11 cellular contexts compared by ENCODE assay signal in the genomic region with DNA sequence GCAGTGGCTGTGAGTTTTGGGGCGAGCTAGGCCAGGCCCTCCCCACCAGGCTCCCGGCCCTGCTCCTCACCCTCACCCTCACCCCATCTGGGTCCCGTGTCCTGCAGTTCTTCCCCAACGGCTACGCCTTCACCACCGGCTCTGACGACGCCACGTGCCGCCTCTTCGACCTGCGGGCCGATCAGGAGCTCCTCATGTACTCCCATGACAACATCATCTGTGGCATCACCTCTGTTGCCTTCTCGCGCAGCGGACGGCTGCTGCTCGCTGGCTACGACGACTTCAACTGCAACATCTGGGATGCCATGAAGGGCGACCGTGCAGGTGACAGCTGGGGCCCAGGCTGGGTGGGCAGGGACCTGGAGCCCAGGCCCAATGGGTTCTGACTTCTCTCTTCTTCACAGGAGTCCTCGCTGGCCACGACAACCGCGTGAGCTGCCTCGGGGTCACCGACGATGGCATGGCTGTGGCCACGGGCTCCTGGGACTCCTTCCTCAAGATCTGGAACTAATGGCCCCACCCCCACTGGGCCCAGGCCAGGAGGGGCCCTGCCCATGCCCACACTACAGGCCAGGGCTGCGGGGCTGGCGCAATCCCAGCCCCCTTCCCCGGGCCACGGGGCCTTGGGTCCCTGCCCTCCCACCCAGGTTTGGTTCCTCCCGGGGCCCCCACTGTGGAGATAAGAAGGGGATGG. TPM values are rescaled to one million over a fixed set of nuclear protein-coding genes. Genes with fewer than 3 reads are reported as not detected.
DNase-seq lines count a peak whose midpoint lies in the region; ATAC-seq and TF ChIP-seq lines count a peak whose summit lies in the region.
"Had no signal": no experiment of that assay in that cellular context is flagged by ENCODE, and none has a peak within 500 bp of the region (broad histone marks: within the 10 kb centered on the region; RNA-seq: fewer than 3 reads in every experiment).

No MANE protein-coding gene starts in this region.

- ATAC-seq in RWPE2 (ENCODE audit: low read depth) (no peak), HG02852 (IDR thresholded peaks at IDR 0.05; ENCODE audit: unreplicated experiment) (no peak)
- ATAC-seq: left lung had no signal

- WGBS in sigmoid colon, 2 donors, result 85% methylated on average over 35 of the region's 35 CpGs

- peak overlapping the region; percentile 21 for H3K4me3 Mint-ChIP-seq in T-helper 1 cell treated with Interleukin-12 subunit alpha and Interleukin-12 subunit beta and Interleukin-4 antibody, amounts not matched to agents 30 μg/mL and 1 μg/mL, for 36 hours

- TF ChIP-seq EP300 in sigmoid colon (IDR thresholded peaks at IDR 0.05), result no peak

- DNase-seq in T-helper 1 cell (no peak), RWPE2 (ENCODE audit: low spot score) (no peak), erythroblast (lab: John Stamatoyannopoulos, UW) (no peak), sigmoid colon (peak; percentile 68), globus pallidus (ENCODE audit: low spot score) (no peak)
- no peak for DNase-seq in activated CD4-positive, CD25-positive, alpha-beta regulatory T cell (lab: John Stamatoyannopoulos, UW)
- DNase-seq: WERI-Rb-1 had no signal

- H3K4me3 ChIP-seq in RWPE2 (ENCODE audit: severe bottlenecking), result no peak overlapping the region
- H3K4me3 ChIP-seq in sigmoid colon, result no peak overlapping the region
- H3K4me3 ChIP-seq: left lung had no signal

- H3K4me1 Mint-ChIP-seq in T-helper 1 cell treated with Interleukin-12 subunit alpha and Interleukin-12 subunit beta and Interleukin-4 antibody, amounts not matched to agents 30 μg/mL and 1 μg/mL, for 36 hours (ENCODE audit: low read depth), result peaks cover 10% of the 10 kb centered on the region

- H3K36me3 ChIP-seq in RWPE2 (ENCODE audit: low read depth) (peaks cover 63% of the 10 kb centered on the region), sigmoid colon (peaks cover 37 to 67% (median 53%) of the 10 kb centered on the region in 4 donors)

- no peaks in the 10 kb centered on the region for H3K27me3 Mint-ChIP-seq in T-helper 1 cell treated with Interleukin-12 subunit alpha and Interleukin-12 subunit beta and Interleukin-4 antibody, amounts not matched to agents 30 μg/mL and 1 μg/mL, for 36 hours (ENCODE audit: low read depth)

- H3K27ac ChIP-seq in RWPE2 (ENCODE audit: poor library complexity, severe bottlenecking), result peak overlapping the region; percentile 6
- H3K27ac ChIP-seq in sigmoid colon, result peak overlapping the region; percentile 45 to 98 (median 67)
- H3K27ac ChIP-seq: WERI-Rb-1 had no signal

- intact Hi-C loops in sigmoid colon (cut with DNase I), result loop anchor here (5.0 kb wide), 1 partner anchor 211 kb away; no protein-coding TSS in a partner anchor

- TF ChIP-seq CTCF in RWPE2 (IDR thresholded peaks at IDR 0.05; ENCODE audit: poor library complexity, severe bottlenecking) (no peak), sigmoid colon (IDR thresholded peaks at IDR 0.05) (no peak)

- no peaks in the 10 kb centered on the region for H3K4me1 ChIP-seq in RWPE2 (ENCODE audit: insufficient read depth, poor library complexity, severe bottlenecking)
- H3K4me1 ChIP-seq in sigmoid colon, result peaks cover 0 to 26% (median 24%) of the 10 kb centered on the region in 4 donors

- no peak overlapping the region for H3K27ac Mint-ChIP-seq in T-helper 1 cell treated with Interleukin-12 subunit alpha and Interleukin-12 subunit beta and Interleukin-4 antibody, amounts not matched to agents 30 μg/mL and 1 μg/mL, for 36 hours

- peaks cover 17% of the 10 kb centered on the region for H3K36me3 Mint-ChIP-seq in T-helper 1 cell treated with Interleukin-12 subunit alpha and Interleukin-12 subunit beta and Interleukin-4 antibody, amounts not matched to agents 30 μg/mL and 1 μg/mL, for 36 hours (ENCODE audit: low read depth)

- peak; percentile 29 for TF ChIP-seq POLR2A in erythroblast (IDR thresholded peaks at IDR 0.05; ENCODE audit: low read length)
- no peak for TF ChIP-seq POLR2A in sigmoid colon (IDR thresholded peaks at IDR 0.05)

- H3K9me3 Mint-ChIP-seq in T-helper 1 cell treated with Interleukin-12 subunit alpha and Interleukin-12 subunit beta and Interleukin-4 antibody, amounts not matched to agents 30 μg/mL and 1 μg/mL, for 36 hours, result no peaks in the 10 kb centered on the region

- H3K27me3 ChIP-seq in RWPE2 (ENCODE audit: insufficient read depth, poor library complexity, severe bottlenecking) (no peaks in the 10 kb centered on the region), sigmoid colon (no peaks in the 10 kb centered on the region)
- H3K27me3 ChIP-seq: left lung had no signal

- H3K9me3 ChIP-seq in RWPE2 (ENCODE audit: severe bottlenecking) (no peaks in the 10 kb centered on the region), sigmoid colon (no peaks in the 10 kb centered on the region)
- H3K9me3 ChIP-seq: left lung had no signal

RNA-seq across cellular contexts. Expression of a gene that starts 4.9 kb away (rescaled TPM):
- total RNA-seq in sigmoid colon, result 100 to 1,000 TPM; 133 to 199 (median 163) TPM
- polyA plus RNA-seq in sigmoid colon, result 100 to 1,000 TPM; 230 to 286 (median 236) TPM

RNA-seq across cellular contexts. Expression of a gene that starts 15.6 kb away (rescaled TPM):
- 10 to 100 TPM; 24.8 to 47.1 (median 26.6) TPM for total RNA-seq in sigmoid colon
- polyA plus RNA-seq in sigmoid colon, result 10 to 100 TPM in 1 of 3 donors, 1 to 10 TPM in 2; 3.5 to 27.9 (median 4.8) TPM

RNA-seq across cellular contexts. Expression of a gene that starts 22.2 kb away (rescaled TPM):
- under 1 TPM in 2 of 4 donors, not detected in 2; 0.68 to 0.71 TPM for total RNA-seq in sigmoid colon
- under 1 TPM in 1 of 3 donors, not detected in 2; 0.58 TPM for polyA plus RNA-seq in sigmoid colon
- total RNA-seq: left lung, LHCN-M2 had no signal

RNA-seq across cellular contexts. Expression of a gene that starts 27.5 kb away (rescaled TPM):
- 10 to 100 TPM; 20.5 to 39.5 (median 31.7) TPM for total RNA-seq in sigmoid colon
- 10 to 100 TPM; 43.5 to 46.2 (median 44.4) TPM for polyA plus RNA-seq in sigmoid colon

RNA-seq across cellular contexts. Expression of a gene that starts 37.1 kb away (rescaled TPM):
- under 1 TPM in 1 of 4 donors, not detected in 3; 0.71 TPM for total RNA-seq in sigmoid colon
- 1 to 10 TPM in 1 of 3 donors, not detected in 2; 2.2 TPM for polyA plus RNA-seq in sigmoid colon
